ENCODE assay signal across 8 cellular contexts in the genomic region with DNA sequence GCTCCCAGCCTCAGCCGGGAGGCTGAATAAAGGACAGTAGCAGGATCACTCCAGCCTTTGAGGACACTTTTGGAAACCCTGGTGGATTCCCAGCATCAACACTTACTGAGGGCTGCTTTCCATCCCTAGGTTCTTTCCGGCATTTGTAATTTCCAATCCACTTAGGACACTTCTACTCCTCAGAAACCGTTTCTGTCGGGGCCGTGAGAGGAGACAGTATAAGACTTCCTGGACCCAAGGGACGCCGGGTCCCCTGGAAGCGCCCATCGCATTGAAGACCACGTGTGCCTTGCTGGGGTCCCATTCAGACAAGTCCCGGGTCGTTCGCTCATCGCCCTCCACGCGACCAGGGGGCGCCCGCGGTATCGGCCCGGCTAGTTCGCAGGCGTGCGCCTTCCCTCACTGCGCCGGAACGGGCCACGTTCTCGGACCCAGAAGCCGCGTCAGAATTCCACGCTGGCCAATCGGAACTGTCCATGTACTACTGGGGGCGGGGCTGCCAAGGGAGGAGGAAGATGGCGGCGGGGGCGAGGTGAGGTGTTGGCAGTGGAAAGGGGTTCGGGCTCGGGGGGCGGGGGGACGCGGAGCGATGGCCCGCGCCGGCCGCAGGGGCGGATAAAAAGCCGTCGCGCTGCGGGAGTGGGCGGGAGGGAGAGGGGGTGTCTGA. TPM values are rescaled to one million over a fixed set of nuclear protein-coding genes. Genes with fewer than 3 reads are reported as not detected.
DNase-seq lines count a peak whose midpoint lies in the region; ATAC-seq and TF ChIP-seq lines count a peak whose summit lies in the region.

A gene (plus strand): TSS at position 479 of the 667 bp plus-strand sequence. CDS start 202 bp downstream, outside the sequence.

- intact Hi-C loops in Right ventricle myocardium superior (cut with DNase I) (no loop called here), tibial artery (cut with DNase I; ENCODE audit: low total_unique reads) (no loop called here)

- H3K4me2 ChIP-seq in parathyroid adenoma (ENCODE audit: low read length), result peak within 1 kb of the TSS; percentile 80

- no peaks in the 10 kb centered on the region for H3K4me1 ChIP-seq in parathyroid adenoma
- peaks cover 0 to 43% (median 26%) of the 10 kb centered on the region in 4 donors for H3K4me1 ChIP-seq in tibial artery

- H3K9me3 ChIP-seq in parathyroid adenoma (ENCODE audit: control insufficient read depth, low read length) (no peaks in the 10 kb centered on the region), tibial artery (no peaks in the 10 kb centered on the region)

- TF ChIP-seq CTCF in GM12875 (IDR thresholded peaks at IDR 0.05; ENCODE audit: borderline replicate concordance, insufficient read depth, low read depth, low read length), result peak; percentile 85
- TF ChIP-seq CTCF in parathyroid adenoma (IDR thresholded peaks at IDR 0.05), result peak; percentile 87
- peak; percentile 61 to 74 for TF ChIP-seq CTCF in tibial artery (IDR thresholded peaks at IDR 0.05)

- DNase-seq in NCI-H1436 (lab: John Stamatoyannopoulos, UW) (peak; percentile 93), SW480 (ENCODE audit: low spot score) (peak; percentile 92), Right ventricle myocardium superior (peak; percentile 98), tibial artery (peak; percentile 98)
- DNase-seq in activated naive CD8-positive, alpha-beta T cell treated with anti-CD3 and anti-CD28 coated beads, Interleukin-2, amount 50 U/mL, for 16 hours (ENCODE audit: low read depth, low spot score), result peak; percentile 96

- ATAC-seq in HG02852 (IDR thresholded peaks at IDR 0.05; ENCODE audit: unreplicated experiment), result peak; percentile 97
- ATAC-seq in Right ventricle myocardium superior (ENCODE audit: poor library complexity), result peak; percentile 100

- peaks cover 9% of the 10 kb centered on the region for H3K79me2 ChIP-seq in parathyroid adenoma

- peak within 1 kb of the TSS; percentile 50 for H3K4me3 ChIP-seq in GM12875 (ENCODE audit: low read depth, low read length)
- peak within 1 kb of the TSS; percentile 63 for H3K4me3 ChIP-seq in parathyroid adenoma (ENCODE audit: low read depth, low read length)
- peak within 1 kb of the TSS; percentile 71 to 86 for H3K4me3 ChIP-seq in tibial artery

- H3K27me3 ChIP-seq in parathyroid adenoma (ENCODE audit: control insufficient read depth, insufficient read depth, low read length) (no peaks in the 10 kb centered on the region), tibial artery (no peaks in the 10 kb centered on the region)

- peak within 1 kb of the TSS; percentile 54 for H3K27ac ChIP-seq in parathyroid adenoma
- H3K27ac ChIP-seq in tibial artery, result peak within 1 kb of the TSS; percentile 77 to 82

- no peak within 1 kb of the TSS for H3K9ac ChIP-seq in parathyroid adenoma

- peak within 1 kb of the TSS; percentile 94 for H2AFZ ChIP-seq in parathyroid adenoma

- H3K36me3 ChIP-seq in parathyroid adenoma (ENCODE audit: control insufficient read depth, insufficient read depth, low read length) (no peaks in the 10 kb centered on the region), tibial artery (no peaks in the 10 kb centered on the region)

RNA-seq across cellular contexts. Expression of the gene that starts here (rescaled TPM):
- 13.3 TPM for total RNA-seq in Right ventricle myocardium superior

Comparison
In these comparisons a context has a peak if more than half of its experiments do, and no peak if none do; other contexts are left out.
1. Peak in every context shown above with its lines: DNase-seq, ATAC-seq, H3K4me3 ChIP-seq and H3K27ac ChIP-seq.